9 cellular contexts compared by ENCODE assay signal in the genomic region with DNA sequence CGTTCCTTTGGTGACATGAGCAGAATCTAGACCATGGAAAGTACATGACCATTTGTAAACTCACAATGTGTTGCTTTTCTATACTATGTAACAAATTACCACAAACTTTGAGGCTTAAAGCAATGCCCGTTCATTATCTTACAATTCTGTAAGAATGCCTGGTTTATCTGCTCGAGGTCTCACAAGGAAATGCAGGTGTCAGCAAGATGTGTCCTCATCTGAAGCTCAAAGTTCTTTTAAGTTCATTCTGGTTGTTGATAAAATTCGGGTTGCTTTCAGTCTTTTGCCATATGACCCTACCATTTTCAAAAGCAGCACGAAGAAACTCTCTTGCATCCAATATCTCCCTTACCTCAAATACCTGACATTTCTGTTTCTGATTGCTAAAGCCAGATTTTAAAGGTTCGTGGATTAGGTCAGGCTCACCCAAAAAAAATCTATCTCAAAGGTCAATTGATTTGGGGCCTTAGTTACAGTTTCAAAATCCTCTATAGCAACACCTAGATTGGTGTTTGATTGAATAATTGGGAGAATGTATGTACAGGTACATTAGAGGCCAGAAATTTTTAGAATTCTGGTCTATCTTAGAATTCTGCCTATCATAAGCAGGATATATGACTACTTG.
DNase-seq lines count a peak whose midpoint lies in the region; ATAC-seq and TF ChIP-seq lines count a peak whose summit lies in the region.
"Had no signal": no experiment of that assay in that cellular context is flagged by ENCODE, and none has a peak within 500 bp of the region (broad histone marks: within the 10 kb centered on the region; RNA-seq: fewer than 3 reads in every experiment).

No MANE protein-coding gene starts in this region.

- WGBS in GM23248 (ENCODE audit: low coverage in 1 of 2, low lambda C conversion rate in 2 of 2, missing lambda C conversion rate in 2 of 2), 2 experiments: 54 to 55% methylated on average over 6 of the region's 6 CpGs

- no peak overlapping the region for H3K4me3 Mint-ChIP-seq in chondrocyte (ENCODE audit: unreplicated experiment)

- H3K27me3 Mint-ChIP-seq in chondrocyte (ENCODE audit: low read depth): no peaks in the 10 kb centered on the region

- no peaks in the 10 kb centered on the region for H3K36me3 ChIP-seq in GM23248 (ENCODE audit: low read depth)
- H3K36me3 ChIP-seq in Loucy (ENCODE audit: insufficient read depth, low read length): no peaks in the 10 kb centered on the region
- no peaks in the 10 kb centered on the region for H3K36me3 ChIP-seq in parathyroid adenoma (ENCODE audit: control insufficient read depth, insufficient read depth, low read length)

- no peaks in the 10 kb centered on the region for H3K36me3 Mint-ChIP-seq in chondrocyte (ENCODE audit: low read depth)

- H3K79me2 ChIP-seq in GM23248 (ENCODE audit: insufficient read depth) (peaks cover 46% of the 10 kb centered on the region), Loucy (ENCODE audit: insufficient read depth, low read length) (0 out of 2 replicates have a peak, but pooled peaks cover 7% of the 10 kb centered on the region), parathyroid adenoma (peaks cover 12% of the 10 kb centered on the region)

- H3K27me3 ChIP-seq in GM23248 (replicated peaks; ENCODE audit: insufficient read depth): no peaks in the 10 kb centered on the region
- no peaks in the 10 kb centered on the region for H3K27me3 ChIP-seq in Loucy (ENCODE audit: insufficient read depth, low read length, poor library complexity, severe bottlenecking)
- no peaks in the 10 kb centered on the region for H3K27me3 ChIP-seq in parathyroid adenoma (ENCODE audit: control insufficient read depth, insufficient read depth, low read length)

- H3F3A ChIP-seq in GM23248 (ENCODE audit: insufficient read depth) (peaks cover 37% of the 10 kb centered on the region), Loucy (ENCODE audit: low read depth) (peaks cover 5% of the 10 kb centered on the region; the same call in 1 of the 2 replicates)

- H3K4me1 ChIP-seq in GM23248 (ENCODE audit: insufficient read depth): peaks cover 30% of the 10 kb centered on the region
- H3K4me1 ChIP-seq in Loucy (ENCODE audit: insufficient read depth, low read length, poor library complexity, severe bottlenecking): peaks cover 33% of the 10 kb centered on the region
- H3K4me1 ChIP-seq in parathyroid adenoma: peaks cover 31% of the 10 kb centered on the region

- peaks cover 37% of the 10 kb centered on the region for H3K4me1 Mint-ChIP-seq in chondrocyte (ENCODE audit: low read depth)

- no peaks in the 10 kb centered on the region for H3K9me2 ChIP-seq in GM23248 (ENCODE audit: insufficient read depth)
- H3K9me2 ChIP-seq in Loucy (replicated peaks; ENCODE audit: low read depth, low read length): no peaks in the 10 kb centered on the region

- H4K20me1 ChIP-seq in GM23248 (ENCODE audit: insufficient read depth): no peaks in the 10 kb centered on the region
- peaks cover 37% of the 10 kb centered on the region for H4K20me1 ChIP-seq in Loucy (ENCODE audit: insufficient read depth, low read length, poor library complexity, severe bottlenecking)

- H3K9me3 ChIP-seq in GM23248 (ENCODE audit: low read depth) (no peaks in the 10 kb centered on the region), Loucy (ENCODE audit: insufficient read depth, low read depth, low read length) (no peaks in the 10 kb centered on the region), parathyroid adenoma (ENCODE audit: control insufficient read depth, low read length) (no peaks in the 10 kb centered on the region)

- no peak for ATAC-seq in GM21390 (IDR thresholded peaks at IDR 0.05; ENCODE audit: unreplicated experiment)

- no peak for DNase-seq in GM23248
- no peak for DNase-seq in chondrocyte (ENCODE audit: low spot score)
- DNase-seq in dedifferentiated amniotic fluid mesenchymal stem cell (ENCODE audit: extremely low spot score): no peak
- no peak for DNase-seq in effector CD8-positive, alpha-beta T cell (lab: John Stamatoyannopoulos, UW)
- DNase-seq: activated CD4-positive, alpha-beta T cell treated with anti-CD3 and anti-CD28 coated beads for 1 hour; SHP77 had no signal

- peak overlapping the region; percentile 67 for H3K9ac ChIP-seq in GM23248
- H3K9ac ChIP-seq in Loucy (ENCODE audit: low read depth, low read length, poor library complexity, severe bottlenecking): peak overlapping the region; percentile 18
- no peak overlapping the region for H3K9ac ChIP-seq in parathyroid adenoma

- peak overlapping the region; percentile 56 for H3K4me3 ChIP-seq in GM23248
- peak overlapping the region; percentile 58 for H3K4me3 ChIP-seq in Loucy (ENCODE audit: low read length, poor library complexity, severe bottlenecking)
- no peak overlapping the region for H3K4me3 ChIP-seq in parathyroid adenoma (ENCODE audit: low read depth, low read length)

- H3K27ac ChIP-seq in GM23248 (peak overlapping the region; percentile 91), parathyroid adenoma (peak overlapping the region; percentile 66)

- H2AFZ ChIP-seq in GM23248: no peak overlapping the region
- no peak overlapping the region for H2AFZ ChIP-seq in Loucy (ENCODE audit: low read length)
- H2AFZ ChIP-seq in parathyroid adenoma: peak overlapping the region; percentile 41

- in situ Hi-C loops in GM23248 (cut with MboI): no loop called here

- H3K4me2 ChIP-seq in GM23248 (ENCODE audit: unreplicated experiment) (peak overlapping the region; percentile 80), Loucy (ENCODE audit: low read depth, low read length, poor library complexity, severe bottlenecking) (peak overlapping the region; percentile 83), parathyroid adenoma (ENCODE audit: low read length) (peak overlapping the region; percentile 18)

- H3K9me3 Mint-ChIP-seq in chondrocyte (ENCODE audit: low read depth): peaks cover 5% of the 10 kb centered on the region

- TF ChIP-seq CTCF in Loucy (conservative IDR thresholded peaks at IDR 0.05; ENCODE audit: low read length): no peak
- no peak for TF ChIP-seq CTCF in chondrocyte (IDR thresholded peaks at IDR 0.05)
- TF ChIP-seq CTCF in parathyroid adenoma (IDR thresholded peaks at IDR 0.05): no peak

- peak overlapping the region; percentile 96 for H3K27ac Mint-ChIP-seq in chondrocyte (ENCODE audit: unreplicated experiment)

Comparison
In these comparisons a context has a peak if more than half of its experiments do, and no peak if none do; other contexts are left out.
1. H3K4me2 ChIP-seq: peak in every context shown above with its lines; median percentile 83 in Loucy; 80 in GM23248; 18 in parathyroid adenoma.